Comparison of ENCODE assay signal across 2 cellular contexts in the genomic region with DNA sequence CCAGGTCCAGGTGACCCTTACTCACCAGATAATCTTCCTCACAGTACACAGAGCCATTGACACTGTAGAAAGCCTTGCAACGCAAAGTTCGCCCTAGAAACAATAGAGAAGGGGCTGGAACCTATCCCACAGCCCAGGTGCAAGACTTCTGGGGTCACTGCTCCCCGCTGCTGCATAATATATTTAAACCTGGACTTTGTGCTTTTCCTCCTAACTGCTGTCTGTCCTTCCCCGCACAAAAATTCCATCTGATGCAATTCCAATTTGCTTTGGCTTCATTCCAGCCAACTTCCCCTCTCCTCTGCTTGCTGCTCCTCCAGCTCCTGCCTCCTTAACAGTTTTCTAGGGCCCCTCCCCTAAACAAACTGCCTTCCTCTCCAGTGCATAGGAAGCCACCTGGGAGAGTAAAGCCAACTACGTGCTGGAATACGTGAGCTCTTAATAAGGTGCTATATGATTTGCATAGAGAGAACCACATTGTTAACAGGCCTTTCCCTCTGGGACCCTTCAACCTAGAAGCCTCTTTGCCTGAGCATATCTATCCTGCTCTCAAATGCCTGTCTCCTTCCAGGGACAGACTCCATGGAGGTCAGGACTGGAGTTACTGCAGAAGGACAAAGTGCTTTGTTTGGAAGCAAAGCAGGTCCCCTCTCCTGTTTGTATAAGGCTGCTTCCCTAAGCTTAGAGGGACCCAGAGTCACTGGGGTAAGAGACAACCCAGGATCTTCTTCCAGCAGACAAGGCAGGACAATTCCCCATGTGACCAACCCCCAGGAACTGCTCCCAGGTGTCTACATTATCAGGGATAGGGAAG.
A peak's percentile ranks its signal among the peaks of the same experiment; 100 is the strongest.
TF ChIP-seq lines count a peak whose summit lies in the region.

No MANE protein-coding gene starts in this region.

TF ChIP-seq in GM12878, 131 proteins besides CTCF, POLR2A, EP300 and RAD21 (continues in another document):
- TF ChIP-seq, protein P1, sequence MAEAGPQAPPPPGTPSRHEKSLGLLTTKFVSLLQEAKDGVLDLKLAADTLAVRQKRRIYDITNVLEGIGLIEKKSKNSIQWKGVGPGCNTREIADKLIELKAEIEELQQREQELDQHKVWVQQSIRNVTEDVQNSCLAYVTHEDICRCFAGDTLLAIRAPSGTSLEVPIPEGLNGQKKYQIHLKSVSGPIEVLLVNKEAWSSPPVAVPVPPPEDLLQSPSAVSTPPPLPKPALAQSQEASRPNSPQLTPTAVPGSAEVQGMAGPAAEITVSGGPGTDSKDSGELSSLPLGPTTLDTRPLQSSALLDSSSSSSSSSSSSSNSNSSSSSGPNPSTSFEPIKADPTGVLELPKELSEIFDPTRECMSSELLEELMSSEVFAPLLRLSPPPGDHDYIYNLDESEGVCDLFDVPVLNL (IDR thresholded peaks at IDR 0.05; ENCODE audit: low read depth, low read length), result no peak
- peak; percentile 59 for TF ChIP-seq IKZF1 (conservative IDR thresholded peaks at IDR 0.05)
- TF ChIP-seq, protein P2, sequence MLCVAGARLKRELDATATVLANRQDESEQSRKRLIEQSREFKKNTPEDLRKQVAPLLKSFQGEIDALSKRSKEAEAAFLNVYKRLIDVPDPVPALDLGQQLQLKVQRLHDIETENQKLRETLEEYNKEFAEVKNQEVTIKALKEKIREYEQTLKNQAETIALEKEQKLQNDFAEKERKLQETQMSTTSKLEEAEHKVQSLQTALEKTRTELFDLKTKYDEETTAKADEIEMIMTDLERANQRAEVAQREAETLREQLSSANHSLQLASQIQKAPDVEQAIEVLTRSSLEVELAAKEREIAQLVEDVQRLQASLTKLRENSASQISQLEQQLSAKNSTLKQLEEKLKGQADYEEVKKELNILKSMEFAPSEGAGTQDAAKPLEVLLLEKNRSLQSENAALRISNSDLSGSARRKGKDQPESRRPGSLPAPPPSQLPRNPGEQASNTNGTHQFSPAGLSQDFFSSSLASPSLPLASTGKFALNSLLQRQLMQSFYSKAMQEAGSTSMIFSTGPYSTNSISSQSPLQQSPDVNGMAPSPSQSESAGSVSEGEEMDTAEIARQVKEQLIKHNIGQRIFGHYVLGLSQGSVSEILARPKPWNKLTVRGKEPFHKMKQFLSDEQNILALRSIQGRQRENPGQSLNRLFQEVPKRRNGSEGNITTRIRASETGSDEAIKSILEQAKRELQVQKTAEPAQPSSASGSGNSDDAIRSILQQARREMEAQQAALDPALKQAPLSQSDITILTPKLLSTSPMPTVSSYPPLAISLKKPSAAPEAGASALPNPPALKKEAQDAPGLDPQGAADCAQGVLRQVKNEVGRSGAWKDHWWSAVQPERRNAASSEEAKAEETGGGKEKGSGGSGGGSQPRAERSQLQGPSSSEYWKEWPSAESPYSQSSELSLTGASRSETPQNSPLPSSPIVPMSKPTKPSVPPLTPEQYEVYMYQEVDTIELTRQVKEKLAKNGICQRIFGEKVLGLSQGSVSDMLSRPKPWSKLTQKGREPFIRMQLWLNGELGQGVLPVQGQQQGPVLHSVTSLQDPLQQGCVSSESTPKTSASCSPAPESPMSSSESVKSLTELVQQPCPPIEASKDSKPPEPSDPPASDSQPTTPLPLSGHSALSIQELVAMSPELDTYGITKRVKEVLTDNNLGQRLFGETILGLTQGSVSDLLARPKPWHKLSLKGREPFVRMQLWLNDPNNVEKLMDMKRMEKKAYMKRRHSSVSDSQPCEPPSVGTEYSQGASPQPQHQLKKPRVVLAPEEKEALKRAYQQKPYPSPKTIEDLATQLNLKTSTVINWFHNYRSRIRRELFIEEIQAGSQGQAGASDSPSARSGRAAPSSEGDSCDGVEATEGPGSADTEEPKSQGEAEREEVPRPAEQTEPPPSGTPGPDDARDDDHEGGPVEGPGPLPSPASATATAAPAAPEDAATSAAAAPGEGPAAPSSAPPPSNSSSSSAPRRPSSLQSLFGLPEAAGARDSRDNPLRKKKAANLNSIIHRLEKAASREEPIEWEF (IDR thresholded peaks at IDR 0.05; ENCODE audit: insufficient replicate concordance, low read depth, low read length), result no peak
- TF ChIP-seq POU2F2 (IDR thresholded peaks at IDR 0.05; ENCODE audit: borderline replicate concordance, low read depth, low read length), result peak; percentile 78; the same call in 1 of the 3 replicates
- TF ChIP-seq CHD4 (IDR thresholded peaks at IDR 0.05), result no peak
- TF ChIP-seq, protein P3, sequence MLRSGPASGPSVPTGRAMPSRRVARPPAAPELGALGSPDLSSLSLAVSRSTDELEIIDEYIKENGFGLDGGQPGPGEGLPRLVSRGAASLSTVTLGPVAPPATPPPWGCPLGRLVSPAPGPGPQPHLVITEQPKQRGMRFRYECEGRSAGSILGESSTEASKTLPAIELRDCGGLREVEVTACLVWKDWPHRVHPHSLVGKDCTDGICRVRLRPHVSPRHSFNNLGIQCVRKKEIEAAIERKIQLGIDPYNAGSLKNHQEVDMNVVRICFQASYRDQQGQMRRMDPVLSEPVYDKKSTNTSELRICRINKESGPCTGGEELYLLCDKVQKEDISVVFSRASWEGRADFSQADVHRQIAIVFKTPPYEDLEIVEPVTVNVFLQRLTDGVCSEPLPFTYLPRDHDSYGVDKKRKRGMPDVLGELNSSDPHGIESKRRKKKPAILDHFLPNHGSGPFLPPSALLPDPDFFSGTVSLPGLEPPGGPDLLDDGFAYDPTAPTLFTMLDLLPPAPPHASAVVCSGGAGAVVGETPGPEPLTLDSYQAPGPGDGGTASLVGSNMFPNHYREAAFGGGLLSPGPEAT (IDR thresholded peaks at IDR 0.05; ENCODE audit: low read depth), result 0 out of 2 replicates have a peak, but pooled peaks have one; percentile 41
- TF ChIP-seq, protein P4, sequence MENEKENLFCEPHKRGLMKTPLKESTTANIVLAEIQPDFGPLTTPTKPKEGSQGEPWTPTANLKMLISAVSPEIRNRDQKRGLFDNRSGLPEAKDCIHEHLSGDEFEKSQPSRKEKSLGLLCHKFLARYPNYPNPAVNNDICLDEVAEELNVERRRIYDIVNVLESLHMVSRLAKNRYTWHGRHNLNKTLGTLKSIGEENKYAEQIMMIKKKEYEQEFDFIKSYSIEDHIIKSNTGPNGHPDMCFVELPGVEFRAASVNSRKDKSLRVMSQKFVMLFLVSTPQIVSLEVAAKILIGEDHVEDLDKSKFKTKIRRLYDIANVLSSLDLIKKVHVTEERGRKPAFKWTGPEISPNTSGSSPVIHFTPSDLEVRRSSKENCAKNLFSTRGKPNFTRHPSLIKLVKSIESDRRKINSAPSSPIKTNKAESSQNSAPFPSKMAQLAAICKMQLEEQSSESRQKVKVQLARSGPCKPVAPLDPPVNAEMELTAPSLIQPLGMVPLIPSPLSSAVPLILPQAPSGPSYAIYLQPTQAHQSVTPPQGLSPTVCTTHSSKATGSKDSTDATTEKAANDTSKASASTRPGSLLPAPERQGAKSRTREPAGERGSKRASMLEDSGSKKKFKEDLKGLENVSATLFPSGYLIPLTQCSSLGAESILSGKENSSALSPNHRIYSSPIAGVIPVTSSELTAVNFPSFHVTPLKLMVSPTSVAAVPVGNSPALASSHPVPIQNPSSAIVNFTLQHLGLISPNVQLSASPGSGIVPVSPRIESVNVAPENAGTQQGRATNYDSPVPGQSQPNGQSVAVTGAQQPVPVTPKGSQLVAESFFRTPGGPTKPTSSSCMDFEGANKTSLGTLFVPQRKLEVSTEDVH (IDR thresholded peaks at IDR 0.05; ENCODE audit: low read depth, partially characterized antibody), result no peak
- TF ChIP-seq BHLHE40 (IDR thresholded peaks at IDR 0.05; ENCODE audit: borderline replicate concordance in 1 of 2, low read depth in 2 of 2, low read length in 1 of 2), result peak in 1 of 2 experiments; percentile 34; a peak in 1 of 4 replicates
- TF ChIP-seq MTA2 (IDR thresholded peaks at IDR 0.05; ENCODE audit: low read depth), result peak; percentile 71
- TF ChIP-seq HDAC6 (IDR thresholded peaks at IDR 0.05; ENCODE audit: unreplicated experiment), result no peak
- TF ChIP-seq CEBPB (IDR thresholded peaks at IDR 0.05; ENCODE audit: borderline replicate concordance in 1 of 2, low read depth in 2 of 2, low read length in 2 of 2), result no peak
- TF ChIP-seq ZNF24 (IDR thresholded peaks at IDR 0.05), result no peak
- no peak for TF ChIP-seq ZZZ3 (IDR thresholded peaks at IDR 0.05; ENCODE audit: control insufficient read depth, insufficient read length, low read depth)
- TF ChIP-seq STAT1 (conservative IDR thresholded peaks at IDR 0.05), result no peak

TF ChIP-seq in neural cell, 6 proteins besides CTCF, POLR2A, EP300 and RAD21:
- TF ChIP-seq EZH2 (IDR thresholded peaks at IDR 0.05; ENCODE audit: borderline replicate concordance, insufficient read depth, low read length, poor library complexity, severe bottlenecking), result no peak
- no peak for TF ChIP-seq TAF1 (IDR thresholded peaks at IDR 0.05; ENCODE audit: low read depth)
- TF ChIP-seq, protein P5, sequence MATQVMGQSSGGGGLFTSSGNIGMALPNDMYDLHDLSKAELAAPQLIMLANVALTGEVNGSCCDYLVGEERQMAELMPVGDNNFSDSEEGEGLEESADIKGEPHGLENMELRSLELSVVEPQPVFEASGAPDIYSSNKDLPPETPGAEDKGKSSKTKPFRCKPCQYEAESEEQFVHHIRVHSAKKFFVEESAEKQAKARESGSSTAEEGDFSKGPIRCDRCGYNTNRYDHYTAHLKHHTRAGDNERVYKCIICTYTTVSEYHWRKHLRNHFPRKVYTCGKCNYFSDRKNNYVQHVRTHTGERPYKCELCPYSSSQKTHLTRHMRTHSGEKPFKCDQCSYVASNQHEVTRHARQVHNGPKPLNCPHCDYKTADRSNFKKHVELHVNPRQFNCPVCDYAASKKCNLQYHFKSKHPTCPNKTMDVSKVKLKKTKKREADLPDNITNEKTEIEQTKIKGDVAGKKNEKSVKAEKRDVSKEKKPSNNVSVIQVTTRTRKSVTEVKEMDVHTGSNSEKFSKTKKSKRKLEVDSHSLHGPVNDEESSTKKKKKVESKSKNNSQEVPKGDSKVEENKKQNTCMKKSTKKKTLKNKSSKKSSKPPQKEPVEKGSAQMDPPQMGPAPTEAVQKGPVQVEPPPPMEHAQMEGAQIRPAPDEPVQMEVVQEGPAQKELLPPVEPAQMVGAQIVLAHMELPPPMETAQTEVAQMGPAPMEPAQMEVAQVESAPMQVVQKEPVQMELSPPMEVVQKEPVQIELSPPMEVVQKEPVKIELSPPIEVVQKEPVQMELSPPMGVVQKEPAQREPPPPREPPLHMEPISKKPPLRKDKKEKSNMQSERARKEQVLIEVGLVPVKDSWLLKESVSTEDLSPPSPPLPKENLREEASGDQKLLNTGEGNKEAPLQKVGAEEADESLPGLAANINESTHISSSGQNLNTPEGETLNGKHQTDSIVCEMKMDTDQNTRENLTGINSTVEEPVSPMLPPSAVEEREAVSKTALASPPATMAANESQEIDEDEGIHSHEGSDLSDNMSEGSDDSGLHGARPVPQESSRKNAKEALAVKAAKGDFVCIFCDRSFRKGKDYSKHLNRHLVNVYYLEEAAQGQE (IDR thresholded peaks at IDR 0.05; ENCODE audit: borderline replicate concordance), result no peak
- no peak for TF ChIP-seq POLR2AphosphoS5 (IDR thresholded peaks at IDR 0.05)
TF ChIP-seq in neural cell: peak in this region for 0.
